In the genomic region with DNA sequence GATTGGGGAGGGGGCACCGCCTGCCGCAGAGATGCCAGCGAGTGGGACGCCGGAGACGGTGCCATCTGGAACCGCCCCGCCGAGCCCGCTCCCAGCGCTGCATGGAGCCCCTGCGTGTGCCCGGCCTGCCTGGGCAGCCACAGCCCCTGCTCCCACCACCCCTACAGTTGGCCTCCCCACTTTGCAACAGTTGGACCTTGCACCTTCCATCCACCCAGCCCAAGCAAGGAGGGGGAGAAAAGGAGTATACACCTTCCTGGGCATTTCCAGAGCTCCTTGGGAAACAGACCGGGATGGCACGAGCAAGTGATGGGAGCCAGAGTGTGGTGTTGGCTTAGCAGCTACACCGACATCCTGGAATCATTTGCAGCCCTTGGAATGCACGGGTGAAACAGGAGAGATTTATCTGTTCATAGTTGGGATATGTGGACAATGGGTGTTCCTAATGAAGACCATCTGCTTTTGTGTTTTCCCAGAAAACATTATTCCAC, we compare ENCODE assay signal across 22 cellular contexts. TPM values are rescaled to one million over a fixed set of nuclear protein-coding genes. Genes with fewer than 3 reads are reported as not detected.
DNase-seq lines count a peak whose midpoint lies in the region; ATAC-seq and TF ChIP-seq lines count a peak whose summit lies in the region.
"Had no signal": no experiment of that assay in that cellular context is flagged by ENCODE, and none has a peak within 500 bp of the region (broad histone marks: within the 10 kb centered on the region; RNA-seq: fewer than 3 reads in every experiment).

No MANE protein-coding gene starts in this region.

- dilution Hi-C loops in IMR-90 (cut with HindIII; ENCODE audit: low sequenced_read_pairs, unreplicated experiment): no loop called here

- POLR2A ChIA-PET in IMR-90 (lab: Charles Lee; ENCODE audit: unreplicated experiment): no interaction called here

- H3K36me3 Mint-ChIP-seq in activated T-cell treated with anti-CD3 and anti-CD28 coated beads, Interleukin-2, amount 50 U/mL, for 4 hours (ENCODE audit: insufficient read depth): no peaks in the 10 kb centered on the region
- peaks cover 4% of the 10 kb centered on the region for H3K36me3 Mint-ChIP-seq in activated T-helper 17 cell treated with anti-CD3 and anti-CD28 coated beads, Interleukin-2, amount 50 U/mL, for 72 hours (ENCODE audit: low read depth)
- no peaks in the 10 kb centered on the region for H3K36me3 Mint-ChIP-seq in natural killer cell
- H3K36me3 Mint-ChIP-seq: activated naive CD8-positive, alpha-beta T cell; naive thymus-derived CD4-positive, alpha-beta T cell had no signal

- H4K91ac ChIP-seq in IMR-90 (ENCODE audit: insufficient read depth, low read depth, low read length): no peak overlapping the region

- no peak overlapping the region for H3K9ac ChIP-seq in IMR-90 (ENCODE audit: low read depth, low read length)
- H3K9ac ChIP-seq: KMS-11 had no signal

- no peak overlapping the region for H3K56ac ChIP-seq in IMR-90 (ENCODE audit: extremely low read depth, insufficient read depth, low read length)

- DNase-seq in IMR-90: no peak
- DNase-seq in fibroblast of pulmonary artery (ENCODE audit: low read depth): peak; percentile 56
- DNase-seq in myocyte (ENCODE audit: low read depth): peak; percentile 84
- peak; percentile 8 for DNase-seq in stomach
- no peak for DNase-seq in activated T-cell treated with anti-CD3 and anti-CD28 coated beads, Interleukin-2, amount 50 U/mL, for 4 hours
- DNase-seq in natural killer cell: no peak
- no peak for DNase-seq in effector CD8-positive, alpha-beta T cell (lab: John Stamatoyannopoulos, UW)
- DNase-seq: activated CD4-positive, alpha-beta memory T cell treated with anti-CD3 and anti-CD28 coated beads, Interleukin-2, amount 10 ng/mL, durations not matched to agents 7 days and 5 days; activated T-cell treated with anti-CD3 and anti-CD28 coated beads, Interleukin-2, amount 50 U/mL, for 24 hours; BE2C; Caco-2; colonic mucosa; naive thymus-derived CD4-positive, alpha-beta T cell; NCI-H1048; NCI-H2107; SHP77; T-helper 17 cell had no signal

- no peaks in the 10 kb centered on the region for H3K9me1 ChIP-seq in IMR-90 (ENCODE audit: insufficient read depth, low read length)

- H3K18ac ChIP-seq in IMR-90 (ENCODE audit: low read depth, low read length): no peak overlapping the region

- no peak overlapping the region for H3K14ac ChIP-seq in IMR-90 (replicated peaks; ENCODE audit: low read depth, low read length)

- H3K4me3 ChIP-seq in IMR-90 (ENCODE audit: insufficient read depth, low read depth, low read length) (no peak overlapping the region), fibroblast of pulmonary artery (replicated peaks; ENCODE audit: low read depth, low read length) (peak overlapping the region; percentile 27), stomach (no peak overlapping the region)
- H3K4me3 ChIP-seq: colonic mucosa, lung, uterus had no signal

- H3K4me3 Mint-ChIP-seq in activated T-cell treated with anti-CD3 and anti-CD28 coated beads, Interleukin-2, amount 50 U/mL, for 4 hours: no peak overlapping the region
- H3K4me3 Mint-ChIP-seq in activated T-helper 17 cell treated with anti-CD3 and anti-CD28 coated beads, Interleukin-2, amount 50 U/mL, for 72 hours: no peak overlapping the region
- H3K4me3 Mint-ChIP-seq in natural killer cell: no peak overlapping the region
- H3K4me3 Mint-ChIP-seq: activated CD4-positive, alpha-beta memory T cell treated with anti-CD3 and anti-CD28 coated beads, Interleukin-2, amount 10 ng/mL, durations not matched to agents 7 days and 5 days; activated naive CD8-positive, alpha-beta T cell; activated T-cell treated with anti-CD3 and anti-CD28 coated beads, Interleukin-2, amount 50 U/mL, for 24 hours; naive thymus-derived CD4-positive, alpha-beta T cell; T-helper 17 cell had no signal

- TF ChIP-seq POLR2A in IMR-90 (IDR thresholded peaks at IDR 0.05; ENCODE audit: low read depth, low read length) (no peak), stomach (IDR thresholded peaks at IDR 0.05) (no peak)

- no peak overlapping the region for H2BK5ac ChIP-seq in IMR-90 (ENCODE audit: low read depth, low read length, poor library complexity, severe bottlenecking)

- intact Hi-C loops in IMR-90 (cut with micrococcal nuclease): loop anchor here (10.0 kb wide), 1 partner anchor 629 kb away; no protein-coding TSS in a partner anchor
- intact Hi-C loops in stomach (cut with DNase I; ENCODE audit: low total_unique reads): no loop called here
- intact Hi-C loops in natural killer cell (cut with micrococcal nuclease): no loop called here

- H3K27me3 ChIP-seq in IMR-90 (ENCODE audit: control insufficient read depth, insufficient read depth, low read length) (peaks cover 8% of the 10 kb centered on the region), stomach (peaks cover 17 to 90% (median 33%) of the 10 kb centered on the region in 3 donors)
- H3K27me3 ChIP-seq: BE2C had no signal

- no TSS peak for BruUV-seq in IMR-90 (replicated peaks; lab: Mats Ljungman, UMichigan)

- no peak overlapping the region for H3K4ac ChIP-seq in IMR-90 (ENCODE audit: low read depth, low read length)

- H3K4me1 ChIP-seq in IMR-90 (ENCODE audit: control insufficient read depth, insufficient read depth, low read length) (peaks cover 2% of the 10 kb centered on the region; the same call in 1 of the 2 replicates), stomach (peaks cover under 1 to 10% (median 6%) of the 10 kb centered on the region in 4 donors)
- H3K4me1 ChIP-seq: colonic mucosa had no signal

- no peaks in the 10 kb centered on the region for H3K9me3 ChIP-seq in IMR-90 (ENCODE audit: control insufficient read depth, insufficient read depth, low read length)
- H3K9me3 ChIP-seq in stomach: peaks cover 0 to 6% (median 0%) of the 10 kb centered on the region in 4 donors
- H3K9me3 ChIP-seq: BE2C, Caco-2, colonic mucosa, uterus had no signal

- no peak overlapping the region for H2AFZ ChIP-seq in IMR-90 (replicated peaks; ENCODE audit: low read length, poor library complexity)

- H2BK15ac ChIP-seq in IMR-90 (ENCODE audit: low read depth, low read length): no peak overlapping the region

- peaks cover 5% of the 10 kb centered on the region for H3K4me1 Mint-ChIP-seq in activated T-cell treated with anti-CD3 and anti-CD28 coated beads, Interleukin-2, amount 50 U/mL, for 4 hours (ENCODE audit: low read depth)
- no peaks in the 10 kb centered on the region for H3K4me1 Mint-ChIP-seq in activated T-helper 17 cell treated with anti-CD3 and anti-CD28 coated beads, Interleukin-2, amount 50 U/mL, for 72 hours
- H3K4me1 Mint-ChIP-seq in natural killer cell: peaks cover 0 to 5% of the 10 kb centered on the region in 2 donors

- H3K79me1 ChIP-seq in IMR-90 (ENCODE audit: low read depth in 1 of 2, low read length in 2 of 2): no peaks in the 10 kb centered on the region

- no peak overlapping the region for H4K5ac ChIP-seq in IMR-90 (ENCODE audit: low read depth, low read length)

- H2BK120ac ChIP-seq in IMR-90 (ENCODE audit: low read depth, low read length): no peak overlapping the region

- CTCF ChIA-PET in IMR-90 (lab: Yijun Ruan, JAX): no interaction called here

- H4K20me1 ChIP-seq in IMR-90 (ENCODE audit: insufficient read depth, low read length): no peaks in the 10 kb centered on the region

- no peak overlapping the region for H2BK20ac ChIP-seq in IMR-90 (ENCODE audit: low read depth, low read length)

- no peak for TF ChIP-seq RAD21 in IMR-90 (IDR thresholded peaks at IDR 0.05; ENCODE audit: low read length)

- H4K8ac ChIP-seq in IMR-90 (ENCODE audit: low read depth in 2 of 2, low read length in 2 of 2): no peak overlapping the region

- H2AK5ac ChIP-seq in IMR-90 (ENCODE audit: low read depth, low read length): no peak overlapping the region

- peaks cover 74% of the 10 kb centered on the region for H3K27me3 Mint-ChIP-seq in activated T-cell treated with anti-CD3 and anti-CD28 coated beads, Interleukin-2, amount 50 U/mL, for 4 hours (ENCODE audit: low read depth)
- peaks cover 59% of the 10 kb centered on the region for H3K27me3 Mint-ChIP-seq in activated T-helper 17 cell treated with anti-CD3 and anti-CD28 coated beads, Interleukin-2, amount 50 U/mL, for 72 hours
- peaks cover 45 to 76% of the 10 kb centered on the region in 2 donors for H3K27me3 Mint-ChIP-seq in natural killer cell (ENCODE audit: low read depth in 2 of 2)

- H3K36me3 ChIP-seq in IMR-90 (ENCODE audit: control insufficient read depth, insufficient read depth, low read length): peaks cover 5% of the 10 kb centered on the region
- H3K36me3 ChIP-seq in stomach: no peaks in the 10 kb centered on the region
- H3K36me3 ChIP-seq: colonic mucosa, uterus had no signal

- TF ChIP-seq CTCF in IMR-90 (conservative IDR thresholded peaks at IDR 0.05; ENCODE audit: low read depth, low read length) (no peak), fibroblast of pulmonary artery (IDR thresholded peaks at IDR 0.05; ENCODE audit: low read length, missing control alignments) (no peak), stomach (IDR thresholded peaks at IDR 0.05) (no peak), natural killer cell (IDR thresholded peaks at IDR 0.05) (no peak)

- H3K27ac ChIP-seq in IMR-90 (ENCODE audit: insufficient read depth, low read length) (peak overlapping the region; percentile 50; the same call in 1 of the 2 replicates), stomach (peak overlapping the region in 3 of 5 donors; percentile 20 to 44 (median 42))
- H3K27ac ChIP-seq: colonic mucosa, KMS-11, uterus had no signal

- ATAC-seq in IMR-90 (ENCODE audit: low read depth): no peak
- ATAC-seq in activated T-cell treated with anti-CD3 and anti-CD28 coated beads, Interleukin-2, amount 50 U/mL, for 4 hours: no peak
- no peak for ATAC-seq in activated T-helper 17 cell treated with anti-CD3 and anti-CD28 coated beads, Interleukin-2, amount 50 U/mL, for 72 hours (replicated peaks)
- ATAC-seq in natural killer cell: no peak
- ATAC-seq: naive thymus-derived CD4-positive, alpha-beta T cell; T-helper 17 cell had no signal

- H3K27ac Mint-ChIP-seq in activated T-helper 17 cell treated with anti-CD3 and anti-CD28 coated beads, Interleukin-2, amount 50 U/mL, for 72 hours: no peak overlapping the region
- no peak overlapping the region for H3K27ac Mint-ChIP-seq in natural killer cell
- H3K27ac Mint-ChIP-seq: activated CD4-positive, alpha-beta memory T cell treated with anti-CD3 and anti-CD28 coated beads, Interleukin-2, amount 10 ng/mL, durations not matched to agents 7 days and 5 days; activated naive CD8-positive, alpha-beta T cell; activated T-cell treated with anti-CD3 and anti-CD28 coated beads, Interleukin-2, amount 50 U/mL, for 24 hours; naive thymus-derived CD4-positive, alpha-beta T cell; T-helper 17 cell had no signal

- no peak for TF ChIP-seq EP300 in stomach (IDR thresholded peaks at IDR 0.05)

- in situ Hi-C loops in IMR-90 (cut with MboI; ENCODE audit: low sequenced_read_pairs): no loop called here

- no peak overlapping the region; the same call in 1 of the 2 replicates for H3K4me2 ChIP-seq in IMR-90 (ENCODE audit: low read depth, low read length)
- H3K4me2 ChIP-seq: KMS-11 had no signal

- no peak overlapping the region for H3K23ac ChIP-seq in IMR-90 (ENCODE audit: low read depth, low read length)

- no peak overlapping the region for H2AK9ac ChIP-seq in IMR-90 (replicated peaks; ENCODE audit: low read depth, low read length, poor library complexity)

- no peaks in the 10 kb centered on the region for H3K9me3 Mint-ChIP-seq in activated T-cell treated with anti-CD3 and anti-CD28 coated beads, Interleukin-2, amount 50 U/mL, for 4 hours
- no peaks in the 10 kb centered on the region for H3K9me3 Mint-ChIP-seq in activated T-helper 17 cell treated with anti-CD3 and anti-CD28 coated beads, Interleukin-2, amount 50 U/mL, for 72 hours
- H3K9me3 Mint-ChIP-seq in natural killer cell: no peaks in the 10 kb centered on the region
- H3K9me3 Mint-ChIP-seq: activated CD4-positive, alpha-beta memory T cell treated with anti-CD3 and anti-CD28 coated beads, Interleukin-2, amount 10 ng/mL, durations not matched to agents 7 days and 5 days; activated T-cell treated with anti-CD3 and anti-CD28 coated beads, Interleukin-2, amount 50 U/mL, for 24 hours had no signal

- no CpG with 5 or more reads among the region's 17 CpGs for WGBS in IMR-90 (ENCODE audit: extremely low coverage in 2 of 2, insufficient read length in 1 of 2), 2 experiments
- WGBS in stomach, 5 donors: 80 to 86% (median 84%) methylated on average over 17 of the region's 17 CpGs

RNA-seq across cellular contexts. Expression of a gene that starts 10.5 kb away (rescaled TPM):
- total RNA-seq in IMR-90 (2012; rRNA removed) (0.36 and 0.56 TPM in 2 replicates), myocyte (21.9 and 32.2 TPM in 2 replicates), stomach (1 to 10 TPM in 1 of 5 donors, under 1 TPM in 1, not detected in 3; 0.58 to 7.3 TPM), natural killer cell (not detected)
- polyA plus RNA-seq in IMR-90 (2012; rRNA removed) (0.60 and 0.70 TPM in 2 replicates), stomach (under 1 TPM; 0.19 to 0.63 (median 0.31) TPM)
- 0.36 and 0.68 TPM in 2 replicates for polyA plus RNA-seq in IMR-90 (2012; cell fraction: cytosol; rRNA removed)
- polyA plus RNA-seq in IMR-90 (2012; cell fraction: nucleus; rRNA removed; ENCODE audit: low replicate concordance): 0.94 and 1.00 TPM in 2 replicates
- polyA plus RNA-seq in myocyte (2012): 10.7 TPM
- not detected for total RNA-seq in activated T-cell treated with anti-CD3 and anti-CD28 coated beads, Interleukin-2, amount 50 U/mL, for 4 hours
- not detected for total RNA-seq in activated T-helper 17 cell treated with anti-CD3 and anti-CD28 coated beads, Interleukin-2, amount 50 U/mL, for 72 hours
- total RNA-seq: activated CD4-positive, alpha-beta memory T cell treated with anti-CD3 and anti-CD28 coated beads, Interleukin-2, amount 10 ng/mL, durations not matched to agents 7 days and 5 days; naive thymus-derived CD4-positive, alpha-beta T cell; T-helper 17 cell had no signal
- polyA plus RNA-seq: naive thymus-derived CD4-positive, alpha-beta T cell had no signal

Comparison
In these comparisons a context has a peak if more than half of its experiments do, and no peak if none do; other contexts are left out.
1. DNase-seq: peak in fibroblast of pulmonary artery (single experiment), myocyte (single experiment) and stomach (single experiment); none in IMR-90 (single experiment), activated T-cell treated with anti-CD3 and anti-CD28 coated beads, Interleukin-2, amount 50 U/mL, for 4 hours (single experiment), natural killer cell (single experiment) and effector CD8-positive, alpha-beta T cell (single experiment).